Comparison of ENCODE assay signal across 22 cellular contexts in genomic region chr1:171727778-171728177, GRCh38. TPM values are rescaled to one million over a fixed set of nuclear protein-coding genes. Genes with fewer than 3 reads are reported as not detected.
DNase-seq lines count a peak whose midpoint lies in the region; ATAC-seq and TF ChIP-seq lines count a peak whose summit lies in the region.
"Had no signal": no experiment of that assay in that cellular context is flagged by ENCODE, and none has a peak within 500 bp of the region (broad histone marks: within the 10 kb centered on the region; RNA-seq: fewer than 3 reads in every experiment).

No MANE protein-coding gene starts in this region.

- intact Hi-C loops in transverse colon (cut with DNase I; ENCODE audit: low total_unique reads), result no loop called here

- peak; percentile 22 for DNase-seq in Ammon's horn (ENCODE audit: low spot score)
- peak; percentile 68 for DNase-seq in DMS53 (lab: John Stamatoyannopoulos, UW)
- DNase-seq in NCI-H524 treated with DMSO at 0.1 percent for 48 hours (lab: John Stamatoyannopoulos, UW), result peak; percentile 46
- DNase-seq in suprapubic skin (ENCODE audit: low spot score in 2 of 2), result no peak
- DNase-seq in transverse colon, result no peak
- DNase-seq in kidney tubule cell (ENCODE audit: low spot score), result no peak
- DNase-seq: BE2C, GDM1, GOT3, HCEC 1CT, KBM-7, MM.1S, NCI-H1092, NCI-H1436, NCI-H1930, NCI-H345, Peyer's patch, T-helper 1 cell had no signal

- H3K27me3 ChIP-seq in endocrine pancreas (ENCODE audit: control insufficient read depth, insufficient read depth, low read length), result no peaks in the 10 kb centered on the region
- no peaks in the 10 kb centered on the region for H3K27me3 ChIP-seq in suprapubic skin
- H3K27me3 ChIP-seq in transverse colon, result no peaks in the 10 kb centered on the region
- H3K27me3 ChIP-seq: BE2C, Peyer's patch had no signal

- H3K9ac ChIP-seq in endocrine pancreas (ENCODE audit: control insufficient read depth, insufficient read depth, low read length), result no peak overlapping the region

- in situ Hi-C loops in transverse colon (cut with MboI; ENCODE audit: low pct_ligation_motif_present in 1 of 4, low pct_unique_long_range_greater_than_20kb in 1 of 4, low sequenced_read_pairs in 3 of 4), result no loop called here

- peaks cover 21% of the 10 kb centered on the region for H3K4me1 ChIP-seq in endocrine pancreas (ENCODE audit: control insufficient read depth, insufficient read depth, low read length)
- no peaks in the 10 kb centered on the region for H3K4me1 ChIP-seq in suprapubic skin
- H3K4me1 ChIP-seq in transverse colon, result peaks cover 0 to 5% (median 0%) of the 10 kb centered on the region in 4 donors
- H3K4me1 ChIP-seq: BE2C, Peyer's patch had no signal

- TF ChIP-seq CTCF in suprapubic skin (IDR thresholded peaks at IDR 0.05) (no peak), transverse colon (IDR thresholded peaks at IDR 0.05) (no peak)

- no peak for TF ChIP-seq EP300 in suprapubic skin (IDR thresholded peaks at IDR 0.05)
- no peak for TF ChIP-seq EP300 in transverse colon (IDR thresholded peaks at IDR 0.05; ENCODE audit: low read depth)

- 90% methylated on average over 3 of the region's 3 CpGs for WGBS in suprapubic skin
- 68 to 76% methylated on average over 3 of the region's 3 CpGs for WGBS in transverse colon (ENCODE audit: low coverage in 1 of 2), 2 donors

- H3K27ac ChIP-seq in suprapubic skin (no peak overlapping the region), transverse colon (no peak overlapping the region)
- H3K27ac ChIP-seq: HL-60, Peyer's patch had no signal

- H3K9me3 ChIP-seq in endocrine pancreas (ENCODE audit: control insufficient read depth, low read length), result peaks cover 2% of the 10 kb centered on the region
- H3K9me3 ChIP-seq in suprapubic skin, result peaks cover 6% of the 10 kb centered on the region
- H3K9me3 ChIP-seq in transverse colon, result peaks cover 7 to 10% of the 10 kb centered on the region in 2 donors
- H3K9me3 ChIP-seq: BE2C had no signal

- no peak for TF ChIP-seq POLR2A in suprapubic skin (IDR thresholded peaks at IDR 0.05)
- TF ChIP-seq POLR2A in transverse colon (IDR thresholded peaks at IDR 0.05), result no peak

- H3K4me3 ChIP-seq in endocrine pancreas (ENCODE audit: control insufficient read depth, insufficient read depth, low read length) (peak overlapping the region; percentile 31), suprapubic skin (no peak overlapping the region), transverse colon (no peak overlapping the region)
- H3K4me3 ChIP-seq: Peyer's patch had no signal

- no peaks in the 10 kb centered on the region for H3K36me3 ChIP-seq in endocrine pancreas (ENCODE audit: control insufficient read depth, insufficient read depth, low read length)
- peaks cover 21% of the 10 kb centered on the region for H3K36me3 ChIP-seq in suprapubic skin
- H3K36me3 ChIP-seq in transverse colon, result peaks cover 0 to 29% (median 5%) of the 10 kb centered on the region in 4 donors

- no peak for ATAC-seq in GM21390 (IDR thresholded peaks at IDR 0.05; ENCODE audit: unreplicated experiment)
- ATAC-seq: SK-N-SH treated with all-trans-retinoic acid at 6 μM for 48 hours had no signal

RNA-seq across cellular contexts. Expression of gene VAMP4, which starts 14.1 kb away (rescaled TPM):
- total RNA-seq in suprapubic skin (10 to 100 TPM in 3 of 4 donors, 1 to 10 TPM in 1; 9.3 to 23.3 (median 10.7) TPM), transverse colon (10 to 100 TPM in 1 of 4 donors, 1 to 10 TPM in 3; 6.0 to 14.3 (median 9.4) TPM)

RNA-seq across cellular contexts. Expression of gene METTL13, which starts 53.7 kb away (rescaled TPM):
- 10 to 100 TPM; 20.2 to 29.4 (median 23.4) TPM for total RNA-seq in suprapubic skin
- total RNA-seq in transverse colon, result 10 to 100 TPM; 10.5 to 80.8 (median 25.8) TPM

Comparison
In these comparisons a context has a peak if more than half of its experiments do, and no peak if none do; other contexts are left out.
1. DNase-seq: peak in Ammon's horn (single experiment), DMS53 (single experiment) and NCI-H524 treated with DMSO at 0.1 percent for 48 hours (single experiment); none in suprapubic skin (0 of 2), transverse colon (single experiment) and kidney tubule cell (single experiment).